In the genomic region with DNA sequence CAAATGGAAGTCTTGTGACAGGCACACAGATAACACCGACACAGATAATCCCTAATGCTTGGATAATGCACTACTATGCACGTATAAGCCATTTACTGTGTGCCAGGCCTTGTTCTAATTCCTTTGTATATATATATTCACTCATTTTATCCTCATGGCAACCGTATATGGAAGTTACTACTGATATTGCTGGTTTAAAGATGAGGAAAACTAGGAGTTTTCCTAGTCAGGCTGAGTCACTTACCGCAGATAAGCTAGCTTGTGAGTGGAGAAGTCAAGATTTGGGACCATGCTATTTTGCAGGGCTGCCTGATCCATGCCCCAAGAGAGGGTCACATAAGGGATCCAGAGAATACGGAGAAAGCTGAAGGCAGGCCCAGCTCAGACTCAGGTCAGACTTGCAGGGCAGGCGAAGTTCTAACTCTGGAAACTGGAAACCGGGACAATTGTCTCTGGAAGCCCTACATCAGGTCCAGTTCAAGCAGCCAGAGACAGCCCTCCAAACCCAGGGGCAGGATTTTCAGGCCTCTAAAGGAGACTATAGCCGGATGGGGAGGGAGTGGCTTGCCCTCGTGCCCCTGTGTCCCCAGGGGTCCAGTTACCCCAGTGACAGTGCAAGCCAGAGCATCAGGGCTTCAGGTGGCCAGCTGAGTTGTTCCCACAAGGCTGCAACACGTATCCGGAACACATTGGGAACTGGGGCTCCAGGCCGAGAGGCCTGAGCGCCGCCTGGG, we compare ENCODE assay signal across 9 cellular contexts.
DNase-seq lines count a peak whose midpoint lies in the region; ATAC-seq and TF ChIP-seq lines count a peak whose summit lies in the region.
"Had no signal": no experiment of that assay in that cellular context is flagged by ENCODE, and none has a peak within 500 bp of the region (broad histone marks: within the 10 kb centered on the region; RNA-seq: fewer than 3 reads in every experiment).

No MANE protein-coding gene starts in this region.

- peaks cover 5% of the 10 kb centered on the region for H3K4me1 Mint-ChIP-seq in CD14-positive monocyte

- no peak for DNase-seq in coronary artery (ENCODE audit: low spot score)
- DNase-seq in DMS53 treated with DMSO at 0.1 percent for 48 hours (lab: John Stamatoyannopoulos, UW; ENCODE audit: unreplicated experiment): no peak
- DNase-seq in CD14-positive monocyte (ENCODE audit: low spot score): no peak
- DNase-seq in GM10248 (ENCODE audit: extremely low spot score): no peak

- H3K9ac ChIP-seq in skeletal muscle tissue (ENCODE audit: low read depth in 1 of 3, low read length in 3 of 3): peak overlapping the region in 1 of 3 donors; percentile 77

- H3K36me3 ChIP-seq in skeletal muscle tissue (ENCODE audit: control insufficient read depth in 3 of 3, insufficient read depth in 3 of 3, low read length in 3 of 3): no peaks in the 10 kb centered on the region

- CTCF ChIA-PET in GM10248 (lab: Yijun Ruan, JAX): interaction anchor here (0.6 to 3.0 kb wide), 24 partner anchors 8 to 969 kb away, joined by 3 to 33 read pairs (median 4); no protein-coding TSS in a partner anchor

- H3K36me3 Mint-ChIP-seq in CD14-positive monocyte: no peaks in the 10 kb centered on the region

- peaks cover 31 to 37% (median 36%) of the 10 kb centered on the region in 3 donors for H3K27me3 Mint-ChIP-seq in CD14-positive monocyte (ENCODE audit: low read depth in 3 of 3)

- H3K9me3 Mint-ChIP-seq in CD14-positive monocyte: peaks cover 0 to 5% (median 2%) of the 10 kb centered on the region in 7 donors
- H3K9me3 Mint-ChIP-seq: H9 had no signal

- TF ChIP-seq CTCF in coronary artery (IDR thresholded peaks at IDR 0.05) (no peak), CD14-positive monocyte (IDR thresholded peaks at IDR 0.05) (no peak), GM10248 (IDR thresholded peaks at IDR 0.05; ENCODE audit: control extremely low read depth, extremely low read depth, low read depth, missing control alignments) (no peak)

- peak overlapping the region; percentile 73 for H3K4me3 ChIP-seq in coronary artery
- H3K4me3 ChIP-seq in skeletal muscle tissue (ENCODE audit: low read length in 3 of 3): no peak overlapping the region

- peak overlapping the region in 1 of 7 donors; percentile 44 for H3K27ac Mint-ChIP-seq in CD14-positive monocyte
- H3K27ac Mint-ChIP-seq: H9 had no signal

- intact Hi-C loops in CD14-positive monocyte (cut with micrococcal nuclease): loop anchor here (5.0 kb wide), 2 partner anchors 958 to 963 kb away; no protein-coding TSS in a partner anchor

- no peak overlapping the region for H3K4me3 Mint-ChIP-seq in CD14-positive monocyte

- H3K27ac ChIP-seq in coronary artery (peak overlapping the region; percentile 83 to 88), skeletal muscle tissue (ENCODE audit: low read depth, low read length) (peak overlapping the region; percentile 23)

- peaks cover 14 to 20% (median 14%) of the 10 kb centered on the region in 3 donors for H3K4me1 ChIP-seq in skeletal muscle tissue (ENCODE audit: control insufficient read depth in 3 of 3, insufficient read depth in 3 of 3, low read length in 3 of 3)

- H3K27me3 ChIP-seq in skeletal muscle tissue (ENCODE audit: control insufficient read depth in 3 of 3, insufficient read depth in 3 of 3, low read length in 3 of 3): no peaks in the 10 kb centered on the region

- H3K9me3 ChIP-seq in skeletal muscle tissue (ENCODE audit: control insufficient read depth in 3 of 3, low read length in 3 of 3): no peaks in the 10 kb centered on the region

- ATAC-seq in GM19351 (IDR thresholded peaks at IDR 0.05; ENCODE audit: unreplicated experiment) (peak; percentile 10), HG03097 (IDR thresholded peaks at IDR 0.05; ENCODE audit: low FRiP score, unreplicated experiment) (peak; percentile 25), HG02840 (IDR thresholded peaks at IDR 0.05; ENCODE audit: low FRiP score, unreplicated experiment) (no peak)

- POLR2A ChIA-PET in GM10248 (lab: Yijun Ruan, JAX): no interaction called here
